Comparison of ENCODE assay signal across 8 cellular contexts in the genomic region with DNA sequence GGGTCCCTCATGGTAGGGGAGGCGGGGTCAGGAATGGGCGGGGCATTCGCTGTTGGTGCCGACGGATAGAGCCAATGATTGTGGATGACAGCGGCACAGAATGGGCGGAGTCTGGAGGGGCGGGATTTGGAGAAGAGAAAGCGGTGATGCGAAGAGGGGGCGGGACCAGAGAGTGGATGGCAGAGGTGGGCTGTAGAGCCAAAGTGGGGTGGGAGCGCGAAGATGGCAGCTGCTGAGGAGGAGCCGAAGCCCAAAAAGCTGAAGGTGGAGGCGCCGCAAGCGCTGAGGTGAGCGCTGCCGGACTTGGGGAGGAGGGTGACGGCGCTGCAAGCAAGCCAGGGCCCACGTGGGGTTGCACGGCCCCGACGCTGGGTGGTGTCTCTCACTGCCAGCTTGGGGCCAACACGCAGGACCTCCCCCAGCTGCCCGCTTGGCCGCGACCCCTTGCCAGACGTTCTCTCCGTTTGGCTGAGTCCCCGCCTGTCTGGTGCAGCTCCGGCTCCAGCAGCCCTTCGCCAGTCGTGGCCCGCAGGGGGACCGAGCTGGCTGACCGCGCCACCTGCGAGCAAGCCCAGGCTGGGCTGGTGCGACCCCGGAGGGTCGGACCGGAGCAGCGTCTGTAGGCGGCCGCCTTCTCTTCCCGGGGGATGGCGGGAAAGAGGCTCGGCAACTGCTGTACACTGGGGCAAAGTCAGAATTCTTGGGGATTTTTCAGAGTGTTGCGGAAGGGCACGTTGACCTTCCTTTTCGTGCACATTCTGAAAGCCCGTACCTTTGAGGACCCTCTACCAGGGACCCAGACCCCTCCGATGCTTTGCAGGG. TPM values are rescaled to one million over a fixed set of nuclear protein-coding genes. Genes with fewer than 3 reads are reported as not detected.
DNase-seq lines count a peak whose midpoint lies in the region; ATAC-seq and TF ChIP-seq lines count a peak whose summit lies in the region.

A gene (plus strand): TSS at position 165 of the 822 bp plus-strand sequence. CDS start 58 bp downstream, at position 223.

- peak; percentile 55 for TF ChIP-seq CTCF in foreskin keratinocyte (conservative IDR thresholded peaks at IDR 0.05)

- H3K4ac ChIP-seq in neuronal stem cell (ENCODE audit: low read length), result no peak within 1 kb of the TSS

- no peak within 1 kb of the TSS for H4K8ac ChIP-seq in neuronal stem cell (ENCODE audit: low read depth, low read length)

- H3K18ac ChIP-seq in neuronal stem cell (ENCODE audit: low read length), result peak within 1 kb of the TSS; percentile 96

- H2AFZ ChIP-seq in neuronal stem cell (ENCODE audit: low read length), result peak within 1 kb of the TSS; percentile 91

- DNase-seq in ELR (ENCODE audit: low read depth) (peak; percentile 99), Kasumi-1 (lab: John Stamatoyannopoulos, UW) (peak; percentile 99), SJCRH30 (peak; percentile 99), foreskin keratinocyte (peak; percentile 88 to 94), neuronal stem cell (ENCODE audit: low spot score) (peak; percentile 99), substantia nigra (lab: John Stamatoyannopoulos, UW) (peak; percentile 65 to 99 (median 97))
- DNase-seq in activated gamma-delta T cell treated with anti-CD3 and anti-CD28 coated beads, Interleukin-2, amount 50 U/mL, for 16 hours (ENCODE audit: low read depth), result peak; percentile 100

- no peaks in the 10 kb centered on the region for H3K9me3 ChIP-seq in SJCRH30 (replicated peaks)
- no peaks in the 10 kb centered on the region for H3K9me3 ChIP-seq in neuronal stem cell (replicated peaks in 1 of 2; ENCODE audit: control insufficient read depth in 2 of 2, insufficient read depth in 1 of 2, low read depth in 1 of 2, low read length in 2 of 2)

- H3K4me2 ChIP-seq in neuronal stem cell (ENCODE audit: insufficient read depth, low read length, poor library complexity, severe bottlenecking), result peak within 1 kb of the TSS; percentile 69

- H3K4me3 ChIP-seq in SJCRH30 (peak within 1 kb of the TSS; percentile 75), neuronal stem cell (ENCODE audit: low read length in 2 of 2) (peak within 1 kb of the TSS; percentile 69 to 91)

- peak within 1 kb of the TSS; percentile 98 for H3K27ac ChIP-seq in SJCRH30
- peak within 1 kb of the TSS; percentile 96 for H3K27ac ChIP-seq in foreskin keratinocyte
- peak within 1 kb of the TSS; percentile 92 for H3K27ac ChIP-seq in neuronal stem cell (replicated peaks; ENCODE audit: low read length)
- H3K27ac ChIP-seq in substantia nigra (ENCODE audit: low read depth, low read length, poor library complexity, severe bottlenecking), result peak within 1 kb of the TSS; percentile 88

- H2BK15ac ChIP-seq in neuronal stem cell (ENCODE audit: low read length), result peak within 1 kb of the TSS; percentile 71

- H3K14ac ChIP-seq in neuronal stem cell (ENCODE audit: low read length), result peak within 1 kb of the TSS; percentile 99

- H3K4me1 ChIP-seq in SJCRH30 (peaks cover 9% of the 10 kb centered on the region), foreskin keratinocyte (peaks cover 9% of the 10 kb centered on the region), neuronal stem cell (ENCODE audit: control insufficient read depth in 2 of 2, insufficient read depth in 1 of 2, low read depth in 1 of 2, low read length in 2 of 2) (peaks cover 0 to 7% of the 10 kb centered on the region in 2 donors)

- peak within 1 kb of the TSS; percentile 94 for H2BK5ac ChIP-seq in neuronal stem cell (ENCODE audit: low read length)

- H2AK5ac ChIP-seq in neuronal stem cell (ENCODE audit: low read depth, low read length), result peak within 1 kb of the TSS; percentile 14

- peak within 1 kb of the TSS; percentile 96 for H3K9ac ChIP-seq in neuronal stem cell (ENCODE audit: low read depth, low read length, poor library complexity)

- H2BK12ac ChIP-seq in neuronal stem cell (ENCODE audit: low read length), result peak within 1 kb of the TSS; percentile 34

- H3K36me3 ChIP-seq in SJCRH30 (no peaks in the 10 kb centered on the region), neuronal stem cell (replicated peaks in 1 of 2; ENCODE audit: control insufficient read depth in 2 of 2, insufficient read depth in 2 of 2, low read length in 2 of 2) (peaks cover 0 to 18% of the 10 kb centered on the region in 2 donors)

- H3K79me1 ChIP-seq in neuronal stem cell (ENCODE audit: low read depth, low read length), result peaks cover 5% of the 10 kb centered on the region

- H2BK120ac ChIP-seq in neuronal stem cell (ENCODE audit: low read depth, low read length), result no peak within 1 kb of the TSS

- H4K91ac ChIP-seq in neuronal stem cell (ENCODE audit: low read depth, low read length, poor library complexity), result peak within 1 kb of the TSS; percentile 43

- H3K27me3 ChIP-seq in SJCRH30 (no peaks in the 10 kb centered on the region), foreskin keratinocyte (no peaks in the 10 kb centered on the region), neuronal stem cell (ENCODE audit: control insufficient read depth in 3 of 3, insufficient read depth in 3 of 3, low read depth in 1 of 3, low read length in 3 of 3) (no peaks in the 10 kb centered on the region)

- H3K23ac ChIP-seq in neuronal stem cell (ENCODE audit: low read depth, low read length, poor library complexity), result peak within 1 kb of the TSS; percentile 98

- ATAC-seq in GM21825 (IDR thresholded peaks at IDR 0.05; ENCODE audit: unreplicated experiment) (peak; percentile 77), foreskin keratinocyte (peak; percentile 86)

- WGBS in neuronal stem cell (ENCODE audit: extremely low coverage in 2 of 2, insufficient read length in 2 of 2, insufficient replicate concordance in 1 of 2), 2 donors, result no CpG with 5 or more reads among the region's 55 CpGs

RNA-seq across cellular contexts. Expression of the gene that starts here (rescaled TPM):
- total RNA-seq in SJCRH30 (2014; rRNA removed; shearing (Covaris generic)), result 42.7 and 48.6 TPM in 2 replicates
- total RNA-seq in foreskin keratinocyte, result 96.5 and 111 TPM in 2 replicates
- polyA plus RNA-seq in foreskin keratinocyte, result 109 and 114 TPM in 2 replicates
- polyA plus RNA-seq in neuronal stem cell (2013, experiment 1 of 2), result 29.5 TPM
- 28.1 TPM for polyA plus RNA-seq in neuronal stem cell (2013, experiment 2 of 2)

Comparison
In these comparisons a context has a peak if more than half of its experiments do, and no peak if none do; other contexts are left out.
1. Peak in every context shown above with its lines: DNase-seq, ATAC-seq, H3K4me3 ChIP-seq and H3K27ac ChIP-seq.